In genomic region chr1:210143465-210144062, GRCh38 we compare ENCODE assay signal across 9 cellular contexts.
DNase-seq lines count a peak whose midpoint lies in the region; ATAC-seq and TF ChIP-seq lines count a peak whose summit lies in the region.
"Had no signal": no experiment of that assay in that cellular context is flagged by ENCODE, and none has a peak within 500 bp of the region (broad histone marks: within the 10 kb centered on the region; RNA-seq: fewer than 3 reads in every experiment).

No MANE protein-coding gene starts in this region.

- no peaks in the 10 kb centered on the region for H3K4me1 ChIP-seq in upper lobe of right lung

- ATAC-seq in upper lobe of right lung = peak; percentile 64

- no peaks in the 10 kb centered on the region for H3K9me3 ChIP-seq in upper lobe of right lung
- H3K9me3 ChIP-seq: neutrophil had no signal

- TF ChIP-seq CTCF in GM20000 (IDR thresholded peaks at IDR 0.05; ENCODE audit: extremely low read depth, missing control alignments) (no peak), upper lobe of right lung (IDR thresholded peaks at IDR 0.05) (peak; percentile 72)

- H3K27me3 ChIP-seq in upper lobe of right lung = no peaks in the 10 kb centered on the region
- H3K27me3 ChIP-seq: neutrophil had no signal

- intact Hi-C loops in upper lobe of right lung (cut with DNase I) = loop anchor here (10.0 kb wide), 2 partner anchors 171 to 251 kb away; no protein-coding TSS in a partner anchor

- H3K27ac ChIP-seq in upper lobe of right lung = no peak overlapping the region
- H3K27ac ChIP-seq: neutrophil had no signal

- H3K4me3 ChIP-seq in upper lobe of right lung = no peak overlapping the region

- DNase-seq in AG20443 (ENCODE audit: low spot score) (peak; percentile 46), GM20000 (ENCODE audit: low spot score) (peak; percentile 25), NCI-H446 (lab: John Stamatoyannopoulos, UW) (peak; percentile 78 to 81), fibroblast of peridontal ligament (ENCODE audit: extremely low read depth) (peak; percentile 90), non-pigmented ciliary epithelial cell (ENCODE audit: low read depth) (peak; percentile 40), upper lobe of right lung (peak; percentile 79), GM19238 (ENCODE audit: insufficient read length, low spot score) (no peak)
- peak; percentile 3 to 25 (median 23) for DNase-seq in activated CD8-positive, alpha-beta memory T cell treated with anti-CD3 and anti-CD28 coated beads for 48 hours (ENCODE audit: low read depth in 2 of 3, low spot score in 2 of 3)

- no peaks in the 10 kb centered on the region for H3K36me3 ChIP-seq in upper lobe of right lung
- H3K36me3 ChIP-seq: neutrophil had no signal
